11 cellular contexts compared by ENCODE assay signal in the genomic region with DNA sequence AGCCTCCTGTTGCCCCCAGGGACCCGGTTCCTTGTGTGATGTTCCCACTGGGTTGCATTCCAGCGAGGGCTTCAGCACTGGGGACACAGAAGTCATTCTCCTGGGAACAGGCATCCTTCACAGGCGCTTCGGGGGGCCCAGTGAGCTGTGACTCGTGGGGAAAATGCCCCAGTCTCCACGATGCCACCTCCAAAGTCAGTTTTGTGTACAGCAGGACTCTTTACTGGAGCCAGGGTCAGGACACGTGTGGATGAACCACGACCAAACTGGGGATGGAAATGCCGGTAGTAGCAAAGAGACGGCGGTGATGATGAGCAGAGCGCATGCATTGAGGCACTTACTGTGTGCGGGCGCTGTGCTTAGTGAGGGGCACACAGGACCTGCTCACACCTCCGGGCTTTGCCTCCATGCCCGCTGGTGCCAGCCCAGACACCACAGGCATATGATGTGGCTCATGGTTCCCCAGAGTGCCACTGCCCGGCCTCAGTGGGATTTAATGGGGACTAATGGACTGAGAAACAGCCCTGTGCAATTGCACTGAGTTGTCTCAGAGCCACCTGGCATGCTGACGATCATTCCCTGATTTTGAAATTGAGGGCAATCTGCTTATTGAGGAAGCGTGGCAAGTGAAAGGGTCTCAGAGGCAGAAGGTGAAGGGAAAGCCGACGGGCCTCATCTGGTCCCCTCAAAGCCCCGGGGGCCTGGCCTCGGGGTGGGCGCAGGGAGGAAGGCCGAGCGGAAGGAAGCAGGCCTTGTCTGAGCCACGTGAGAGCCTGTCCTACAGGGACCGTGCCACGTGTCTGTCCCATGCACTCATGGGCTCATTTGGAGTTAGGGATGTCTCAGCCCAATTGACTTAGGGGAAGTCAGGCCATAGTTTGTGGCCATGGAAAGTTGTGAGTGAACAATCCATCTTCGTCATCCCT.
"Had no signal": no experiment of that assay in that cellular context is flagged by ENCODE, and none has a peak within 500 bp of the region (broad histone marks: within the 10 kb centered on the region; RNA-seq: fewer than 3 reads in every experiment).

No MANE protein-coding gene starts in this region.

- DNase-seq: activated CD4-positive, alpha-beta T cell treated with anti-CD3 and anti-CD28 coated beads, Interleukin-2, amount 50 U/mL, for 1 hour; activated CD8-positive, alpha-beta memory T cell treated with anti-CD3 and anti-CD28 coated beads, Interleukin-2, amount 10 ng/mL, durations not matched to agents 7 days and 5 days; activated gamma-delta T cell treated with Interleukin-2 at 50 U/mL for 16 hours; activated T-cell treated with anti-CD3 and anti-CD28 coated beads, Interleukin-2, amount 50 U/mL, for 4 hours; hypothalamus; left cardiac atrium; ovary; stimulated activated CD4-positive, alpha-beta T cell treated with anti-CD3 and anti-CD28 coated beads, Interleukin-4, amount 100 ng/mL, for 4 hours had no signal

- H3K27ac Mint-ChIP-seq: activated CD8-positive, alpha-beta memory T cell treated with anti-CD3 and anti-CD28 coated beads, Interleukin-2, amount 10 ng/mL, durations not matched to agents 7 days and 5 days; nephron; WTC11 had no signal

- H3K4me3 Mint-ChIP-seq: activated CD8-positive, alpha-beta memory T cell treated with anti-CD3 and anti-CD28 coated beads, Interleukin-2, amount 10 ng/mL, durations not matched to agents 7 days and 5 days; activated T-cell treated with anti-CD3 and anti-CD28 coated beads, Interleukin-2, amount 50 U/mL, for 4 hours; nephron; WTC11 had no signal

- H3K9me3 Mint-ChIP-seq: activated T-cell treated with anti-CD3 and anti-CD28 coated beads, Interleukin-2, amount 50 U/mL, for 4 hours; nephron; WTC11 had no signal

- H3K27ac ChIP-seq: ascending aorta, ovary had no signal
